7 cellular contexts compared by ENCODE assay signal in genomic region chr7:152247851-152248250, GRCh38.
DNase-seq lines count a peak whose midpoint lies in the region; ATAC-seq, FAIRE-seq and TF ChIP-seq lines count a peak whose summit lies in the region.
"Not testable (repeated sequence)": the region's sequence is repeated elsewhere in the genome, so short reads cannot be mapped to it uniquely, and the experiment has no call there.

No MANE protein-coding gene starts in this region.

- H3K9me2 ChIP-seq in OCI-LY7 (ENCODE audit: insufficient read depth, low read length), result not testable (repeated sequence)

- CTCF ChIA-PET in A549 (lab: Yijun Ruan, JAX); OCI-LY7 (lab: Charles Lee; ENCODE audit: unreplicated experiment); GM12878 (lab: Yijun Ruan, JAX); H1 (lab: Charles Lee; ENCODE audit: partially characterized antibody): not testable (repeated sequence)

- H3K23ac ChIP-seq in H1 (ENCODE audit: insufficient read length), result not testable (repeated sequence)

- not testable (repeated sequence) for H3K27me3 ChIP-seq in GM12878 (replicated peaks in 1 of 2; ENCODE audit: control insufficient read depth in 2 of 2, insufficient read depth in 2 of 2, low read length in 1 of 2); H1 (replicated peaks in 1 of 4; ENCODE audit: control insufficient read depth in 3 of 4, extremely low read depth in 1 of 4, insufficient read depth in 3 of 4, low read length in 3 of 4)

- H3K4me1 ChIP-seq in A549; OCI-LY7 (ENCODE audit: insufficient read depth, low read length, poor library complexity, severe bottlenecking); GM12878 (ENCODE audit: control insufficient read depth, insufficient read depth, low read length); H1 (replicated peaks in 1 of 4; ENCODE audit: control insufficient read depth in 3 of 4, insufficient read depth in 4 of 4, low read length in 3 of 4): not testable (repeated sequence)

- H2AFZ ChIP-seq in OCI-LY7 (ENCODE audit: low read length); GM12878 (ENCODE audit: control insufficient read depth, low read depth, low read length); H1 (ENCODE audit: low read length): not testable (repeated sequence)

- BruUV-seq in OCI-LY7 (replicated peaks; lab: Mats Ljungman, UMichigan) (TSS peak; percentile 16), GM12878 (replicated peaks; lab: Mats Ljungman, UMichigan) (TSS peak; percentile 25)

- SMC1A ChIA-PET in GM12878 (lab: Charles Lee; ENCODE audit: uncharacterized antibody, unreplicated experiment), result not testable (repeated sequence)

- not testable (repeated sequence) for TF ChIP-seq POLR2A in A549 (IDR thresholded peaks at IDR 0.05; ENCODE audit: low read length); GM12892 (IDR thresholded peaks at IDR 0.05; ENCODE audit: low read depth, low read length); GM12878 (IDR thresholded peaks at IDR 0.05; ENCODE audit: low read depth, low read length); H1 (IDR thresholded peaks at IDR 0.05; ENCODE audit: control extremely low read depth in 1 of 2, low read depth in 2 of 2, low read length in 2 of 2)

- H3K4ac ChIP-seq in H1 (replicated peaks; ENCODE audit: insufficient read length, low read depth, low read length), result not testable (repeated sequence)

- not testable (repeated sequence) for TF ChIP-seq EP300 in A549 (IDR thresholded peaks at IDR 0.05); GM12878 (IDR thresholded peaks at IDR 0.05; ENCODE audit: borderline replicate concordance in 1 of 2, control insufficient read depth in 1 of 2, low read depth in 2 of 2, low read length in 2 of 2); H1 (IDR thresholded peaks at IDR 0.05; ENCODE audit: borderline replicate concordance in 1 of 2, low read depth in 2 of 2, low read length in 2 of 2)

- not testable (repeated sequence) for H2BK120ac ChIP-seq in H1 (replicated peaks; ENCODE audit: low read depth, low read length)

- peaks cover 54% of the 10 kb centered on the region for H3K36me3 ChIP-seq in OCI-LY7 (ENCODE audit: insufficient read depth, low read length)
- H3K36me3 ChIP-seq in GM12878 (ENCODE audit: control insufficient read depth in 2 of 2, insufficient read depth in 2 of 2, low read length in 1 of 2); H1 (ENCODE audit: control insufficient read depth in 2 of 4, insufficient read depth in 4 of 4, low read length in 3 of 4): not testable (repeated sequence)

- not testable (repeated sequence) for H3K23me2 ChIP-seq in H1 (ENCODE audit: low read depth, low read length)

- peak; percentile 97 for FAIRE-seq in A549 (lab: Jason Lieb, UNC)
- peak; percentile 63 for FAIRE-seq in GM12892 (lab: Jason Lieb, UNC)
- FAIRE-seq in GM12878 (lab: Jason Lieb, UNC), result peak; percentile 90
- FAIRE-seq in H1 (lab: Jason Lieb, UNC), result peak; percentile 95

- H2AK5ac ChIP-seq in H1 (ENCODE audit: low read depth, low read length), result not testable (repeated sequence)

- TF ChIP-seq RAD21 in A549 (conservative IDR thresholded peaks at IDR 0.05 in 1 of 2, IDR thresholded peaks at IDR 0.05 in 1 of 2); GM12878 (IDR thresholded peaks at IDR 0.05; ENCODE audit: insufficient read depth, low read depth, low read length); H1 (IDR thresholded peaks at IDR 0.05 in 1 of 2, conservative IDR thresholded peaks at IDR 0.05 in 1 of 2; ENCODE audit: low read depth in 2 of 2, low read length in 2 of 2): not testable (repeated sequence)

- not testable (repeated sequence) for H4K20me1 ChIP-seq in OCI-LY7 (ENCODE audit: insufficient read depth, low read length); GM12878 (ENCODE audit: control insufficient read depth, insufficient read depth); H1 (replicated peaks in 1 of 2; ENCODE audit: control insufficient read depth in 1 of 2, insufficient read depth in 2 of 2, low read length in 2 of 2)

- H3K56ac ChIP-seq in H1 (replicated peaks; ENCODE audit: insufficient read length, low read depth, low read length), result not testable (repeated sequence)

- 66% methylated on average over 2 of the region's 2 CpGs for WGBS in A549 (ENCODE audit: missing lambda C conversion rate)
- 61% methylated on average over 2 of the region's 2 CpGs for WGBS in GM12878 (ENCODE audit: insufficient coverage, insufficient replicate concordance, low lambda C conversion rate, missing lambda C conversion rate)
- WGBS in H1 (ENCODE audit: extremely low coverage in 1 of 2, insufficient coverage in 1 of 2, insufficient read length in 1 of 2, insufficient replicate concordance in 2 of 2, low coverage in 1 of 2, low lambda C conversion rate in 2 of 2, missing lambda C conversion rate in 1 of 2), 2 experiments, result 85% methylated on average over 2 of the region's 2 CpGs; no CpG with 5 or more reads in 1 of the 2 experiments

- H2BK5ac ChIP-seq in H1 (ENCODE audit: low read depth, low read length), result not testable (repeated sequence)

- H4K5ac ChIP-seq in H1 (ENCODE audit: insufficient read length, low read depth, low read length), result not testable (repeated sequence)

- H2BK12ac ChIP-seq in H1 (ENCODE audit: low read depth, low read length), result not testable (repeated sequence)

- intact Hi-C loops in OCI-LY7 (cut with micrococcal nuclease; ENCODE audit: unreplicated experiment); GM12878 (cut with micrococcal nuclease; ENCODE audit: unreplicated experiment); sciatic nerve (cut with DNase I): not testable (repeated sequence)

- not testable (repeated sequence) for H3K18ac ChIP-seq in H1 (ENCODE audit: extremely low read depth, low read length)

- in situ Hi-C loops in GM12878 (cut with MboI), result not testable (repeated sequence)

- not testable (repeated sequence) for DNase-seq in A549 (ENCODE audit: low read depth in 1 of 2, low spot score in 1 of 2); GM12892 (ENCODE audit: insufficient read length); OCI-LY7 (ENCODE audit: low spot score); GM12878 (ENCODE audit: low read depth, low spot score); H1 (ENCODE audit: low read depth in 1 of 2, low spot score in 2 of 2); left lobe of liver (ENCODE audit: low spot score); sciatic nerve (ENCODE audit: low spot score)

- POLR2A ChIA-PET in A549 (lab: Yijun Ruan, JAX); OCI-LY7 (lab: Charles Lee); GM12878 (lab: Charles Lee); H1 (lab: Charles Lee; ENCODE audit: partially characterized antibody): not testable (repeated sequence)

- H3K4me2 ChIP-seq in A549; OCI-LY7 (ENCODE audit: low read length); GM12878 (ENCODE audit: control insufficient read depth, insufficient read depth); H1 (ENCODE audit: insufficient read depth in 1 of 2, low read depth in 2 of 2, low read length in 2 of 2): not testable (repeated sequence)

- not testable (repeated sequence) for H3K27ac ChIP-seq in A549; OCI-LY7 (ENCODE audit: low read depth, low read length, poor library complexity, severe bottlenecking); GM12878 (ENCODE audit: control insufficient read depth, insufficient read depth); H1 (ENCODE audit: low read depth, low read length)

- H3K14ac ChIP-seq in H1 (ENCODE audit: insufficient read length), result not testable (repeated sequence)

- H4K91ac ChIP-seq in H1 (replicated peaks; ENCODE audit: insufficient read length, low read length), result not testable (repeated sequence)

- TF ChIP-seq CTCF in A549 (IDR thresholded peaks at IDR 0.05); OCI-LY7 (conservative IDR thresholded peaks at IDR 0.05; ENCODE audit: low read length); GM12878 (IDR thresholded peaks at IDR 0.05 in 2 of 3, conservative IDR thresholded peaks at IDR 0.05 in 1 of 3; ENCODE audit: control insufficient read depth in 2 of 3, extremely low read depth in 1 of 3, insufficient read depth in 1 of 3, low read depth in 3 of 3, low read length in 3 of 3); H1 (IDR thresholded peaks at IDR 0.05; ENCODE audit: control extremely low read depth in 1 of 3, insufficient read depth in 1 of 3, low read depth in 1 of 3, low read length in 3 of 3): not testable (repeated sequence)

- not testable (repeated sequence) for H4K8ac ChIP-seq in H1 (ENCODE audit: extremely low read depth, insufficient read depth, low read length)

- ATAC-seq in A549, GM12878: not testable (repeated sequence)
- ATAC-seq in left lobe of liver (peak; percentile 22), sciatic nerve (peak; percentile 15)

- not testable (repeated sequence) for H3K9ac ChIP-seq in GM12878 (ENCODE audit: control insufficient read depth, insufficient read depth, low read length); H1 (replicated peaks in 1 of 4; ENCODE audit: extremely low read depth in 1 of 4, low read depth in 3 of 4, low read length in 3 of 4)

- H3K79me2 ChIP-seq in OCI-LY7 (ENCODE audit: insufficient read depth, low read depth, low read length); GM12878 (ENCODE audit: control insufficient read depth, insufficient read depth, low read length); H1 (ENCODE audit: control insufficient read depth in 1 of 2, insufficient read depth in 2 of 2, low read length in 2 of 2): not testable (repeated sequence)

- H3K4me3 ChIP-seq in A549; OCI-LY7 (ENCODE audit: low read depth, low read length, poor library complexity, severe bottlenecking); GM12878; H1 (ENCODE audit: extremely low read depth in 1 of 4, insufficient read depth in 2 of 4, low read depth in 3 of 4, low read length in 4 of 4): not testable (repeated sequence)

- H2BK20ac ChIP-seq in H1 (ENCODE audit: low read length), result not testable (repeated sequence)

- H2BK15ac ChIP-seq in H1 (ENCODE audit: low read length), result not testable (repeated sequence)

- H3K79me1 ChIP-seq in H1 (ENCODE audit: low read depth, low read length), result not testable (repeated sequence)

- RAD21 ChIA-PET in GM12878 (lab: Charles Lee; ENCODE audit: unreplicated experiment), result not testable (repeated sequence)

- H3K9me3 ChIP-seq in A549; OCI-LY7 (ENCODE audit: low read length); GM12878 (replicated peaks; ENCODE audit: control insufficient read depth, insufficient read depth, low read length); H1 (ENCODE audit: insufficient read depth in 2 of 2, low read depth in 1 of 2, low read length in 1 of 2): not testable (repeated sequence)
